Comparison of ENCODE assay signal across 27 cellular contexts in the genomic region with DNA sequence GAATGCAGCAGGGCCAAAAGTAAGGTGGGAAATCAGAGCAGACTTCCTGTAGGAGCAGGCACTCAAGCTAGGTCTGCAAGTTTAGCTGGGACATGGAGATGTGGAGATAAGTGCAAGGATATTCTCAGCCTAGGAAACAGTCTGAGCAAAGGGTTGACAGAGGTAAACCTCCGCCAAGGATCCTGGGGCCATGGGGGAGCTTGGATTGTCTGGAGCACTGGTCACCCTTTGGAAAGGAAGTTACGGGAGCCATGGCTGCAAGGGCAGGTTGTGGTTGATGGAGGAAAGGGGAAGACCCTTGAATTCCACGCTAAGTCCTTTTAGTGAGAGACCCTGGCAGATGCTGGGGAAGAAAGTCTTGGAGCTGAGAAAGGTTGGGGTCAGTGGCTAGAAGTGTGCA.
"Had no signal": no experiment of that assay in that cellular context is flagged by ENCODE, and none has a peak within 500 bp of the region (broad histone marks: within the 10 kb centered on the region; RNA-seq: fewer than 3 reads in every experiment).

No MANE protein-coding gene starts in this region.

- H3K9me3 ChIP-seq: esophagus squamous epithelium, heart right ventricle, lower lobe of right lung, pancreas, stomach, thyroid gland had no signal

- H3K9me3 Mint-ChIP-seq: dendritic cell treated with granulocyte-macrophage colony-stimulating factor and Interleukin-4, amounts not matched to agents 40 ng/mL and 50 ng/mL, for 4 days; natural killer cell had no signal

- H3K27ac ChIP-seq: esophagus squamous epithelium, heart right ventricle, lower lobe of right lung, pancreas, stomach, thyroid gland had no signal

- H3K27me3 ChIP-seq: pancreas, thyroid gland had no signal

- H3K4me3 ChIP-seq: esophagus squamous epithelium, heart right ventricle, lower lobe of right lung, pancreas, smooth muscle cell, stomach, thyroid gland had no signal

- H3K4me3 Mint-ChIP-seq: dendritic cell treated with granulocyte-macrophage colony-stimulating factor and Interleukin-4, amounts not matched to agents 40 ng/mL and 50 ng/mL, for 4 days; natural killer cell had no signal

- ATAC-seq: heart right ventricle, left colon, left ventricle myocardium superior, lower lobe of right lung, natural killer cell, pancreas, sciatic nerve had no signal

- H3K4me1 Mint-ChIP-seq: natural killer cell had no signal

- H3K36me3 Mint-ChIP-seq: natural killer cell had no signal

- H3K4me1 ChIP-seq: esophagus squamous epithelium, heart right ventricle, lower lobe of right lung, pancreas, stomach, thyroid gland had no signal

- DNase-seq: cerebellar nuclear complex; effector memory CD4-positive, alpha-beta T cell; erythroblast; esophagus squamous epithelium; foreskin melanocyte; glutamatergic neuron; heart right ventricle; hippocampal formation; kidney glomerular epithelial cell; left colon; left ventricle myocardium superior; lower lobe of right lung; natural killer cell; occipital lobe; pancreas; stimulated activated CD4-positive, alpha-beta T cell treated with anti-CD3 and anti-CD28 coated beads, Interleukin-12 subunit alpha, Interleukin-12 subunit beta, amount 100 ng/mL, for 4 hours; stimulated activated CD4-positive, alpha-beta T cell treated with anti-CD3 and anti-CD28 coated beads, Interleukin-1b, Interleukin-23, amount 100 ng/mL, for 48 hours; stimulated activated CD4-positive, alpha-beta T cell treated with anti-CD3 and anti-CD28 coated beads, Interleukin-4, amount 100 ng/mL, for 1 hour; stimulated activated CD8-positive, alpha-beta memory T cell treated with anti-CD3 and anti-CD28 coated beads, Interleukin-4, amount 100 ng/mL, for 48 hours; stimulated activated naive CD4-positive, alpha-beta T cell treated with Interleukin-2 at 50 U/mL for 16 hours; stomach; thyroid gland; trophoblast cell had no signal

- H3K27ac Mint-ChIP-seq: dendritic cell treated with granulocyte-macrophage colony-stimulating factor and Interleukin-4, amounts not matched to agents 40 ng/mL and 50 ng/mL, for 4 days; natural killer cell; progenitor cell of endocrine pancreas had no signal

- H3K36me3 ChIP-seq: esophagus squamous epithelium, heart right ventricle, lower lobe of right lung, pancreas, stomach, thyroid gland had no signal
